11 cellular contexts compared by ENCODE assay signal in genomic region chr15:58477228-58477627, GRCh38. TPM values are rescaled to one million over a fixed set of nuclear protein-coding genes. Genes with fewer than 3 reads are reported as not detected.
DNase-seq lines count a peak whose midpoint lies in the region; ATAC-seq and TF ChIP-seq lines count a peak whose summit lies in the region.
"Had no signal": no experiment of that assay in that cellular context is flagged by ENCODE, and none has a peak within 500 bp of the region (broad histone marks: within the 10 kb centered on the region; RNA-seq: fewer than 3 reads in every experiment).

No MANE protein-coding gene starts in this region.

- peak overlapping the region; percentile 98 for H3K27ac Mint-ChIP-seq in activated naive CD8-positive, alpha-beta T cell treated with anti-CD3 and anti-CD28 coated beads for 36 hours
- peak overlapping the region; percentile 33 for H3K27ac Mint-ChIP-seq in neural progenitor cell
- H3K27ac Mint-ChIP-seq: stimulated activated naive B cell treated with anti-CD40 and anti-IgM and Interleukin-4, amounts not matched to agents 10 μg/mL and 1 μg/mL and 100 μg/mL, for 72 hours had no signal

- H3K4me2 ChIP-seq in neural progenitor cell = no peak overlapping the region

- H3K4me1 Mint-ChIP-seq in activated naive CD8-positive, alpha-beta T cell treated with anti-CD3 and anti-CD28 coated beads for 36 hours = peaks cover 59% of the 10 kb centered on the region
- peaks cover 52% of the 10 kb centered on the region for H3K4me1 Mint-ChIP-seq in neural progenitor cell

- no peaks in the 10 kb centered on the region for H3K36me3 ChIP-seq in neural progenitor cell
- H3K36me3 ChIP-seq: adrenal gland had no signal

- no peaks in the 10 kb centered on the region for H3K27me3 Mint-ChIP-seq in activated naive CD8-positive, alpha-beta T cell treated with anti-CD3 and anti-CD28 coated beads for 36 hours
- peaks cover 13% of the 10 kb centered on the region for H3K27me3 Mint-ChIP-seq in neural progenitor cell (ENCODE audit: insufficient read depth, low read depth)
- H3K27me3 Mint-ChIP-seq: naive B cell had no signal

- H3K27ac ChIP-seq in neural progenitor cell (no peak overlapping the region), coronary artery (no peak overlapping the region)
- H3K27ac ChIP-seq: adrenal gland had no signal

- no peaks in the 10 kb centered on the region for H3K27me3 ChIP-seq in neural progenitor cell
- H3K27me3 ChIP-seq: adrenal gland had no signal

- no peak for TF ChIP-seq CTCF in neural progenitor cell (IDR thresholded peaks at IDR 0.05)
- TF ChIP-seq CTCF in coronary artery (IDR thresholded peaks at IDR 0.05) = no peak

- H3K4me1 ChIP-seq in neural progenitor cell = peaks cover 34% of the 10 kb centered on the region
- H3K4me1 ChIP-seq: adrenal gland had no signal

- peak overlapping the region; percentile 29 for H3K4me3 Mint-ChIP-seq in activated naive CD8-positive, alpha-beta T cell treated with anti-CD3 and anti-CD28 coated beads for 36 hours
- H3K4me3 Mint-ChIP-seq in neural progenitor cell = no peak overlapping the region
- H3K4me3 Mint-ChIP-seq: naive B cell; stimulated activated naive B cell treated with anti-CD40 and anti-IgM and Interleukin-4, amounts not matched to agents 10 μg/mL and 1 μg/mL and 100 μg/mL, for 72 hours had no signal

- peak overlapping the region; percentile 43 for H2AFZ ChIP-seq in neural progenitor cell (replicated peaks)

- H3K9me3 ChIP-seq in neural progenitor cell (ENCODE audit: low read depth) = no peaks in the 10 kb centered on the region
- H3K9me3 ChIP-seq: adrenal gland had no signal

- H4K20me1 ChIP-seq in neural progenitor cell (ENCODE audit: low read depth) = no peaks in the 10 kb centered on the region

- DNase-seq in GF-D8 (lab: John Stamatoyannopoulos, UW) = peak; percentile 21
- peak; percentile 21 for DNase-seq in NCI-H1436 (lab: John Stamatoyannopoulos, UW)
- no peak for DNase-seq in activated naive CD8-positive, alpha-beta T cell treated with anti-CD3 and anti-CD28 coated beads for 36 hours
- no peak for DNase-seq in neural progenitor cell (ENCODE audit: low spot score)
- no peak for DNase-seq in AG20443 (ENCODE audit: low spot score)
- no peak for DNase-seq in coronary artery (ENCODE audit: low spot score)
- DNase-seq: adrenal gland; EL; naive B cell; stimulated activated naive B cell treated with anti-CD40 and anti-IgM and Interleukin-4, amounts not matched to agents 10 μg/mL and 1 μg/mL and 100 μg/mL, for 72 hours had no signal

- H3K36me3 Mint-ChIP-seq in activated naive CD8-positive, alpha-beta T cell treated with anti-CD3 and anti-CD28 coated beads for 36 hours = peaks cover 18% of the 10 kb centered on the region
- H3K36me3 Mint-ChIP-seq in neural progenitor cell = peaks cover 2% of the 10 kb centered on the region
- H3K36me3 Mint-ChIP-seq: naive B cell; stimulated activated naive B cell treated with anti-CD40 and anti-IgM and Interleukin-4, amounts not matched to agents 10 μg/mL and 1 μg/mL and 100 μg/mL, for 72 hours had no signal

- H3K4me3 ChIP-seq in neural progenitor cell (no peak overlapping the region), coronary artery (no peak overlapping the region)
- H3K4me3 ChIP-seq: adrenal gland had no signal

- peaks cover 6% of the 10 kb centered on the region for H3F3A ChIP-seq in neural progenitor cell (ENCODE audit: low read depth)

- ATAC-seq in HG03469 (IDR thresholded peaks at IDR 0.05; ENCODE audit: unreplicated experiment) = no peak

- no peaks in the 10 kb centered on the region for H3K79me2 ChIP-seq in neural progenitor cell (ENCODE audit: low read depth)

- H3K9me3 Mint-ChIP-seq in activated naive CD8-positive, alpha-beta T cell treated with anti-CD3 and anti-CD28 coated beads for 36 hours = peaks cover 8% of the 10 kb centered on the region
- H3K9me3 Mint-ChIP-seq in neural progenitor cell = peaks cover 2% of the 10 kb centered on the region
- H3K9me3 Mint-ChIP-seq: naive B cell; stimulated activated naive B cell treated with anti-CD40 and anti-IgM and Interleukin-4, amounts not matched to agents 10 μg/mL and 1 μg/mL and 100 μg/mL, for 72 hours had no signal

- no peak overlapping the region for H3K9ac ChIP-seq in neural progenitor cell

RNA-seq across cellular contexts. Expression of gene LIPC, which starts 45.4 kb away (rescaled TPM):
- 1 to 10 TPM; 1.5 to 1.8 TPM for total RNA-seq in activated naive CD8-positive, alpha-beta T cell treated with anti-CD3 and anti-CD28 coated beads for 36 hours
- not detected in 2 replicates for total RNA-seq in neural progenitor cell (ENCODE audit: low replicate concordance)

Comparison
In these comparisons a context has a peak if more than half of its experiments do, and no peak if none do; other contexts are left out.
1. DNase-seq: peak in GF-D8 (single experiment) and NCI-H1436 (single experiment); none in activated naive CD8-positive, alpha-beta T cell treated with anti-CD3 and anti-CD28 coated beads for 36 hours (single experiment), neural progenitor cell (single experiment), AG20443 (single experiment) and coronary artery (single experiment).